Comparison of ENCODE assay signal across 10 cellular contexts in genomic region chr5:96432245-96433065, GRCh38. TPM values are rescaled to one million over a fixed set of nuclear protein-coding genes. Genes with fewer than 3 reads are reported as not detected.
DNase-seq lines count a peak whose midpoint lies in the region; ATAC-seq, FAIRE-seq and TF ChIP-seq lines count a peak whose summit lies in the region.
"Had no signal": no experiment of that assay in that cellular context is flagged by ENCODE, and none has a peak within 500 bp of the region (broad histone marks: within the 10 kb centered on the region; RNA-seq: fewer than 3 reads in every experiment).

No MANE protein-coding gene starts in this region.

- in situ Hi-C loops in SK-MEL-5 (cut with HindIII; ENCODE audit: low pct_unique_long_range_greater_than_20kb, low sequenced_read_pairs): no loop called here

- DNase-seq in AG20443 (ENCODE audit: low spot score): peak; percentile 30
- DNase-seq in SK-MEL-5 (ENCODE audit: low read depth, low spot score): peak; percentile 25
- peak; percentile 38 for DNase-seq in left kidney (ENCODE audit: low read depth, low spot score)
- DNase-seq in hippocampal formation (lab: John Stamatoyannopoulos, UW): no peak
- DNase-seq in GM12892 (ENCODE audit: insufficient read length): no peak
- DNase-seq: T-cell had no signal

- no peak for FAIRE-seq in GM12892 (lab: Jason Lieb, UNC)

- TF ChIP-seq POLR2A in GM12892 (IDR thresholded peaks at IDR 0.05; ENCODE audit: low read depth, low read length): no peak

- ATAC-seq in HG02852 (IDR thresholded peaks at IDR 0.05; ENCODE audit: unreplicated experiment) (peak; percentile 61), HG02678 (IDR thresholded peaks at IDR 0.05; ENCODE audit: unreplicated experiment) (no peak), HG03457 (IDR thresholded peaks at IDR 0.05; ENCODE audit: unreplicated experiment) (no peak)
- ATAC-seq: T-cell had no signal

RNA-seq across cellular contexts. Expression of gene PCSK1, which starts 0.6 kb away (rescaled TPM):
- total RNA-seq in SK-MEL-5 (2014; rRNA removed; shearing (Covaris generic)): 10.9 and 13.6 TPM in 2 replicates
- 7.5 and 11.0 TPM in 2 replicates for polyA plus RNA-seq in SK-MEL-5 (2015; cell fraction: cytosol; rRNA removed)
- 3.0 and 9.2 TPM in 2 replicates for polyA plus RNA-seq in SK-MEL-5 (2015; cell fraction: nucleus; rRNA removed)
- not detected for polyA plus RNA-seq in GM12892 (2012; ENCODE audit: missing spikeins)
- total RNA-seq: renal cortical epithelial cell, T-cell had no signal

Comparison
In these comparisons a context has a peak if more than half of its experiments do, and no peak if none do; other contexts are left out.
1. DNase-seq: peak in AG20443 (single experiment), SK-MEL-5 (single experiment) and left kidney (single experiment); none in hippocampal formation (0 of 2) and GM12892 (single experiment).